Comparison of ENCODE assay signal across 8 cellular contexts in the genomic region with DNA sequence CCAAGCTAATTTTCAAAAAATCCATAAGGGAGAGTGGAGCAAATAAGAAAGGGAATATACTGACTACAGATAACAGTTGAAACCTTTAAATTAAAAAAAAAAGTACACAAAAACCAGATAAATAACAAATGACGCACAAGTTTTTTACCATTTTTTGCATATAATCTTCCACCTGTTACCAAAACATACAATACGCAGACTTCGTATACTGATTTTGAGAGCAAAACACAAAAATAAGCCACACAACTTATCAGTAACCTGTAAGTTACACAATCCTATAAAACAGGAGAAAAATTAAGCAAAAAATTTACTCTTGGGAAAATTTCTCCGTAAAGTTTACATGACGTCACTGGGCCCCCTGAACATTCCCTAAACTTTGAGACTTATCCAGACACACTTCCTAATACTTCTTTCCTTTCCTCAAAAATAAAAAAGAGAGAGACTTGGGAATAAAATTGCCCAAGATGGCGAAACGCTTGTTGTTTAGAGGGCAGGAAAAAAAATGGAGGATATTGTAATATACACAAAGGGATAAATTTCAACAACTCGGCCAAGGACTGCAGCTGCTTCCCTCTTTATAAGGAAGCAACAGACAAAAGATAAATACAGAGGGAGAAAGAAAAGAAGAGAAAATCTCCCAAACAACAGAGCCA.
DNase-seq lines count a peak whose midpoint lies in the region; ATAC-seq lines count a peak whose summit lies in the region.

No MANE protein-coding gene starts in this region.

- H3K27ac ChIP-seq in mucosa of rectum (ENCODE audit: low read depth in 2 of 2, low read length in 2 of 2) = peak overlapping the region; percentile 96 to 99

- peak overlapping the region; percentile 92 to 93 for H3K4me3 ChIP-seq in mucosa of rectum (ENCODE audit: low read length in 2 of 2)

- no peaks in the 10 kb centered on the region for H3K36me3 ChIP-seq in mucosa of rectum (ENCODE audit: control insufficient read depth in 2 of 2, insufficient read depth in 2 of 2, low read length in 2 of 2)

- peaks cover 9 to 19% of the 10 kb centered on the region in 2 donors for H3K4me1 ChIP-seq in mucosa of rectum (ENCODE audit: control insufficient read depth in 2 of 2, insufficient read depth in 2 of 2, low read length in 2 of 2)

- ATAC-seq in GM18873 (IDR thresholded peaks at IDR 0.05; ENCODE audit: low FRiP score, unreplicated experiment) = no peak

- DNase-seq in NCI-H1105 (lab: John Stamatoyannopoulos, UW) (peak; percentile 66), NCI-H1105 treated with DMSO at 0.1 percent for 48 hours (lab: John Stamatoyannopoulos, UW) (no peak), NCI-H2171 treated with DMSO at 0.1 percent for 48 hours (lab: John Stamatoyannopoulos, UW) (peak; percentile 88), dedifferentiated amniotic fluid mesenchymal stem cell (ENCODE audit: extremely low spot score) (peak; percentile 21), iPS-NIHi7 (ENCODE audit: extremely low spot score) (no peak)
- DNase-seq in stimulated activated CD4-positive, alpha-beta T cell treated with anti-CD3 and anti-CD28 coated beads, Interleukin-2, amount 100 ng/mL, for 24 hours = no peak

- no peaks in the 10 kb centered on the region for H3K27me3 ChIP-seq in mucosa of rectum (ENCODE audit: control insufficient read depth in 2 of 2, insufficient read depth in 2 of 2, low read length in 2 of 2)

- H3K9me3 ChIP-seq in mucosa of rectum (ENCODE audit: control insufficient read depth in 2 of 2, low read length in 2 of 2) = no peaks in the 10 kb centered on the region

- H3K9ac ChIP-seq in mucosa of rectum (ENCODE audit: low read depth in 1 of 2, low read length in 2 of 2) = peak overlapping the region; percentile 75 to 99

Comparison
In these comparisons a context has a peak if more than half of its experiments do, and no peak if none do; other contexts are left out.
1. DNase-seq: peak in NCI-H1105 (single experiment), NCI-H2171 treated with DMSO at 0.1 percent for 48 hours (single experiment) and dedifferentiated amniotic fluid mesenchymal stem cell (single experiment); none in NCI-H1105 treated with DMSO at 0.1 percent for 48 hours (single experiment), stimulated activated CD4-positive, alpha-beta T cell treated with anti-CD3 and anti-CD28 coated beads, Interleukin-2, amount 100 ng/mL, for 24 hours (0 of 2) and iPS-NIHi7 (single experiment).